13 cellular contexts compared by ENCODE assay signal in genomic region chr4:6643141-6643847, GRCh38. TPM values are rescaled to one million over a fixed set of nuclear protein-coding genes. Genes with fewer than 3 reads are reported as not detected.
A peak's percentile ranks its signal among the peaks of the same experiment; 100 is the strongest.
DNase-seq lines count a peak whose midpoint lies in the region; ATAC-seq and TF ChIP-seq lines count a peak whose summit lies in the region.
"Had no signal": no experiment of that assay in that cellular context is flagged by ENCODE, and none has a peak within 500 bp of the region (broad histone marks: within the 10 kb centered on the region; RNA-seq: fewer than 3 reads in every experiment).

No MANE protein-coding gene starts in this region.

- peaks cover 21% of the 10 kb centered on the region; the same call in 1 of the 2 replicates for H3F3A ChIP-seq in PC-9 (ENCODE audit: insufficient read depth, low read depth)

- H3K27me3 Mint-ChIP-seq in endothelial cell (ENCODE audit: unreplicated experiment): peaks cover 14% of the 10 kb centered on the region

- ATAC-seq in activated naive CD4-positive, alpha-beta T cell treated with anti-CD3 and anti-CD28 coated beads, Interleukin-2, amount 50 U/mL, for 72 hours: no peak

- peaks cover 31% of the 10 kb centered on the region for H3K79me2 ChIP-seq in PC-9 (ENCODE audit: low read depth)

- H3K9me2 ChIP-seq in PC-9 (ENCODE audit: insufficient read depth): no peaks in the 10 kb centered on the region

- H3K27ac ChIP-seq in PC-9: no peak overlapping the region
- no peak overlapping the region for H3K27ac ChIP-seq in skeletal muscle tissue (ENCODE audit: low read depth, low read length)
- H3K27ac ChIP-seq in RWPE1: no peak overlapping the region
- H3K27ac ChIP-seq: HL-60 had no signal

- BruUV-seq in PC-9 (replicated peaks; lab: Mats Ljungman, UMichigan): no TSS peak

- intact Hi-C loops in PC-9 (cut with micrococcal nuclease; ENCODE audit: unreplicated experiment): loop anchor here (5.0 to 10.0 kb wide), 3 partner anchors 68 to 96 kb away; partner anchors contain the start of genes BLOC1S4 and MAN2B2

- no peak overlapping the region for H3K4me3 Mint-ChIP-seq in endothelial cell (ENCODE audit: unreplicated experiment)

- H3K9me3 ChIP-seq in PC-9 (ENCODE audit: insufficient read depth, low read depth) (no peaks in the 10 kb centered on the region), skeletal muscle tissue (ENCODE audit: control insufficient read depth in 3 of 3, low read length in 3 of 3) (no peaks in the 10 kb centered on the region)

- no peak overlapping the region for H2AFZ ChIP-seq in PC-9

- TF ChIP-seq CTCF in PC-9 (conservative IDR thresholded peaks at IDR 0.05): no peak
- no peak for TF ChIP-seq CTCF in endothelial cell (IDR thresholded peaks at IDR 0.05; ENCODE audit: unreplicated experiment)
- no peak for TF ChIP-seq CTCF in RWPE1 (conservative IDR thresholded peaks at IDR 0.05; ENCODE audit: low read depth)

- H3K27me3 ChIP-seq in PC-9 (ENCODE audit: insufficient read depth, low read depth) (no peaks in the 10 kb centered on the region), skeletal muscle tissue (ENCODE audit: control insufficient read depth in 3 of 3, insufficient read depth in 3 of 3, low read length in 3 of 3) (no peaks in the 10 kb centered on the region)

- peaks cover 17% of the 10 kb centered on the region for H4K20me1 ChIP-seq in PC-9 (ENCODE audit: insufficient read depth)

- H3K4me1 Mint-ChIP-seq in endothelial cell (ENCODE audit: unreplicated experiment): peaks cover 26% of the 10 kb centered on the region

- H3K9me3 Mint-ChIP-seq in activated naive CD4-positive, alpha-beta T cell treated with anti-CD3 and anti-CD28 coated beads, Interleukin-2, amount 50 U/mL, for 72 hours: no peaks in the 10 kb centered on the region
- no peaks in the 10 kb centered on the region for H3K9me3 Mint-ChIP-seq in endothelial cell (ENCODE audit: unreplicated experiment)

- H3K4me2 ChIP-seq in PC-9: peak overlapping the region; percentile 93; the same call in 1 of the 2 replicates

- H3K4me3 ChIP-seq in PC-9: no peak overlapping the region
- H3K4me3 ChIP-seq in skeletal muscle tissue (ENCODE audit: low read length in 3 of 3): peak overlapping the region in 1 of 3 donors; percentile 8

- H3K27ac Mint-ChIP-seq in activated naive CD4-positive, alpha-beta T cell treated with anti-CD3 and anti-CD28 coated beads, Interleukin-2, amount 50 U/mL, for 72 hours: peak overlapping the region; percentile 62 to 100
- peak overlapping the region; percentile 62 for H3K27ac Mint-ChIP-seq in endothelial cell (ENCODE audit: unreplicated experiment)

- DNase-seq in activated naive CD4-positive, alpha-beta T cell treated with anti-CD3 and anti-CD28 coated beads, Interleukin-2, amount 50 U/mL, for 72 hours (ENCODE audit: low spot score in 2 of 2): no peak
- no peak for DNase-seq in activated naive CD4-positive, alpha-beta T cell treated with Interleukin-2 at 50 U/mL for 16 hours
- no peak for DNase-seq in PC-9
- DNase-seq in endothelial cell (ENCODE audit: low spot score): no peak
- DNase-seq in RWPE1 (ENCODE audit: low spot score): no peak
- DNase-seq in anterior cingulate cortex (lab: John Stamatoyannopoulos, UW): no peak
- no peak for DNase-seq in NCI-H526 treated with DMSO at 0.1 percent for 48 hours (lab: John Stamatoyannopoulos, UW)
- DNase-seq: MV-4-11, NCI-H446, nucleus accumbens had no signal

- H3K9ac ChIP-seq in skeletal muscle tissue (ENCODE audit: low read depth in 1 of 3, low read length in 3 of 3): peak overlapping the region in 2 of 3 donors; percentile 2 to 42

- CTCF ChIA-PET in PC-9 (lab: Charles Lee): no interaction called here
- CTCF ChIA-PET in RWPE1 (lab: Yijun Ruan, JAX): no interaction called here

- POLR2A ChIA-PET in PC-9 (lab: Charles Lee; ENCODE audit: unreplicated experiment) (no interaction called here), RWPE1 (lab: Yijun Ruan, JAX; ENCODE audit: low non-redundant PET) (interaction anchor here (0.7 kb wide), 1 partner anchor 18 kb away, joined by 3 read pairs; no protein-coding TSS in a partner anchor)

- peaks cover 32 to 34% of the 10 kb centered on the region in 2 donors for H3K36me3 Mint-ChIP-seq in activated naive CD4-positive, alpha-beta T cell treated with anti-CD3 and anti-CD28 coated beads, Interleukin-2, amount 50 U/mL, for 72 hours
- peaks cover 16% of the 10 kb centered on the region for H3K36me3 Mint-ChIP-seq in endothelial cell (ENCODE audit: low read depth, unreplicated experiment)

- H3K4me1 ChIP-seq in PC-9 (replicated peaks; ENCODE audit: insufficient read depth) (peaks cover 12% of the 10 kb centered on the region), skeletal muscle tissue (ENCODE audit: control insufficient read depth in 3 of 3, insufficient read depth in 3 of 3, low read length in 3 of 3) (peaks cover 30 to 49% (median 30%) of the 10 kb centered on the region in 3 donors)

- H3K36me3 ChIP-seq in PC-9 (ENCODE audit: low read depth) (peaks cover 15% of the 10 kb centered on the region), skeletal muscle tissue (ENCODE audit: control insufficient read depth in 3 of 3, insufficient read depth in 3 of 3, low read length in 3 of 3) (peaks cover 15 to 17% (median 17%) of the 10 kb centered on the region in 3 donors)

RNA-seq across cellular contexts. Expression of gene MRFAP1, which starts 2.8 kb away (rescaled TPM):
- 100 to 1,000 TPM in 1 of 2 donors, 10 to 100 TPM in 1; 72.7 to 114 TPM for total RNA-seq in activated naive CD4-positive, alpha-beta T cell treated with anti-CD3 and anti-CD28 coated beads, Interleukin-2, amount 50 U/mL, for 72 hours
- total RNA-seq in PC-9 (2021) (278 and 291 TPM in 2 replicates), endothelial cell (ENCODE audit: unreplicated experiment) (226 TPM), skeletal muscle tissue (83.0 TPM)

RNA-seq across cellular contexts. Expression of gene S100P, which starts 50.4 kb away (rescaled TPM):
- 1 to 10 TPM in 1 of 2 donors, not detected in 1; 1.7 TPM for total RNA-seq in activated naive CD4-positive, alpha-beta T cell treated with anti-CD3 and anti-CD28 coated beads, Interleukin-2, amount 50 U/mL, for 72 hours
- total RNA-seq in PC-9 (2021) (480 and 837 TPM in 2 replicates), endothelial cell (ENCODE audit: unreplicated experiment) (not detected), skeletal muscle tissue (0.52 TPM)
- total RNA-seq: fibroblast of lung had no signal

Comparison
In these comparisons a context has a peak if more than half of its experiments do, and no peak if none do; other contexts are left out.
1. RNA of gene S100P, which starts 50.4 kb away (total RNA-seq): 480 to 837 TPM in PC-9; 1.7 TPM in activated naive CD4-positive, alpha-beta T cell treated with anti-CD3 and anti-CD28 coated beads, Interleukin-2, amount 50 U/mL, for 72 hours, 0.52 TPM in skeletal muscle tissue (single experiment) and not detected in endothelial cell (single experiment); every median in the first group is over 100 times any median in the second.